Comparison of ENCODE assay signal across 15 cellular contexts in genomic region chr20:11755071-11755881, GRCh38.
DNase-seq lines count a peak whose midpoint lies in the region; ATAC-seq, FAIRE-seq and TF ChIP-seq lines count a peak whose summit lies in the region.
"Had no signal": no experiment of that assay in that cellular context is flagged by ENCODE, and none has a peak within 500 bp of the region (broad histone marks: within the 10 kb centered on the region; RNA-seq: fewer than 3 reads in every experiment).

No MANE protein-coding gene starts in this region.

- DNase-seq in AG10803 (ENCODE audit: low read depth) (peak; percentile 68), LoVo (ENCODE audit: low spot score) (peak; percentile 7), neural crest cell (ENCODE audit: low read depth, low spot score) (no peak), occipital lobe (lab: John Stamatoyannopoulos, UW) (no peak), GM12891 (ENCODE audit: insufficient read length, low spot score) (no peak), SJCRH30 (no peak)
- DNase-seq: activated CD4-positive, alpha-beta memory T cell treated with anti-CD3 and anti-CD28 coated beads, Interleukin-2, amount 10 ng/mL, durations not matched to agents 7 days and 5 days; CD4-positive, CD25-positive, alpha-beta regulatory T cell; effector CD8-positive, alpha-beta T cell; naive thymus-derived CD8-positive, alpha-beta T cell; stimulated activated CD4-positive, alpha-beta T cell treated with anti-CD3 and anti-CD28 coated beads, Interleukin-2, amount 100 ng/mL, for 24 hours; T-cell had no signal

- ATAC-seq in GM19467 (IDR thresholded peaks at IDR 0.05; ENCODE audit: unreplicated experiment) = no peak
- ATAC-seq: naive thymus-derived CD8-positive, alpha-beta T cell; T-cell had no signal

- peak overlapping the region; percentile 45 for H3K27ac Mint-ChIP-seq in neural crest cell (ENCODE audit: unreplicated experiment)
- H3K27ac Mint-ChIP-seq: activated CD4-positive, alpha-beta memory T cell treated with anti-CD3 and anti-CD28 coated beads, Interleukin-2, amount 10 ng/mL, durations not matched to agents 7 days and 5 days; CD4-positive, CD25-positive, alpha-beta regulatory T cell; naive thymus-derived CD8-positive, alpha-beta T cell; stimulated activated naive CD8-positive, alpha-beta T cell treated with anti-CD3 and anti-CD28 coated beads, Interleukin-15, Interleukin-2, amounts not matched to agents 100 ng/mL and 50 ng/mL, for 24 hours; T-cell had no signal

- peak; percentile 29 for TF ChIP-seq CTCF in AG10803 (conservative IDR thresholded peaks at IDR 0.05; ENCODE audit: low read length)
- no peak for TF ChIP-seq CTCF in neural crest cell (conservative IDR thresholded peaks at IDR 0.05)

- FAIRE-seq in endometrium (lab: Jason Lieb, UNC) (peak; percentile 68), GM12891 (lab: Jason Lieb, UNC) (no peak)

- H3K4me1 ChIP-seq in SJCRH30 = no peaks in the 10 kb centered on the region

- no peak overlapping the region for H3K4me3 Mint-ChIP-seq in neural crest cell
- H3K4me3 Mint-ChIP-seq: activated CD4-positive, alpha-beta memory T cell treated with anti-CD3 and anti-CD28 coated beads, Interleukin-2, amount 10 ng/mL, durations not matched to agents 7 days and 5 days; CD4-positive, CD25-positive, alpha-beta regulatory T cell; naive thymus-derived CD8-positive, alpha-beta T cell; stimulated activated naive CD8-positive, alpha-beta T cell treated with anti-CD3 and anti-CD28 coated beads, Interleukin-15, Interleukin-2, amounts not matched to agents 100 ng/mL and 50 ng/mL, for 24 hours; T-cell had no signal

- H3K27me3 ChIP-seq in SJCRH30 = no peaks in the 10 kb centered on the region; the same call in 1 of the 2 replicates

- H3K36me3 ChIP-seq in SJCRH30 = no peaks in the 10 kb centered on the region

- peaks cover 7% of the 10 kb centered on the region for H3K36me3 Mint-ChIP-seq in neural crest cell (ENCODE audit: low read depth)
- H3K36me3 Mint-ChIP-seq: CD4-positive, CD25-positive, alpha-beta regulatory T cell; naive thymus-derived CD8-positive, alpha-beta T cell; T-cell had no signal

- H3K27me3 Mint-ChIP-seq in neural crest cell (ENCODE audit: low read depth) = no peaks in the 10 kb centered on the region
- H3K27me3 Mint-ChIP-seq: activated CD4-positive, alpha-beta memory T cell treated with anti-CD3 and anti-CD28 coated beads, Interleukin-2, amount 10 ng/mL, durations not matched to agents 7 days and 5 days; CD4-positive, CD25-positive, alpha-beta regulatory T cell; stimulated activated naive CD8-positive, alpha-beta T cell treated with anti-CD3 and anti-CD28 coated beads, Interleukin-15, Interleukin-2, amounts not matched to agents 100 ng/mL and 50 ng/mL, for 24 hours; T-cell had no signal

- no peaks in the 10 kb centered on the region for H3K9me3 ChIP-seq in SJCRH30 (replicated peaks)

- H3K4me1 Mint-ChIP-seq in neural crest cell = peaks cover 15% of the 10 kb centered on the region
- H3K4me1 Mint-ChIP-seq: activated CD4-positive, alpha-beta memory T cell treated with anti-CD3 and anti-CD28 coated beads, Interleukin-2, amount 10 ng/mL, durations not matched to agents 7 days and 5 days; CD4-positive, CD25-positive, alpha-beta regulatory T cell; naive thymus-derived CD8-positive, alpha-beta T cell; T-cell had no signal

- TF ChIP-seq POLR2A in GM12891 (IDR thresholded peaks at IDR 0.05; ENCODE audit: low read depth, low read length) = no peak

- H3K9me3 Mint-ChIP-seq in neural crest cell = peaks cover 10% of the 10 kb centered on the region

- no peak overlapping the region for H3K27ac ChIP-seq in SJCRH30

- H3K4me3 ChIP-seq in AG10803 (ENCODE audit: low read length) = no peak overlapping the region
- H3K4me3 ChIP-seq in SJCRH30 = no peak overlapping the region

TF ChIP-seq in GM12891, 5 proteins besides CTCF, POLR2A, EP300 and RAD21:
- TF ChIP-seq PAX5 (IDR thresholded peaks at IDR 0.05; ENCODE audit: insufficient read depth, low read length, severe bottlenecking) (no peak), SPI1 (IDR thresholded peaks at IDR 0.05; ENCODE audit: low read depth, low read length) (no peak), POU2F2 (IDR thresholded peaks at IDR 0.05; ENCODE audit: low read depth, low read length) (no peak), POLR2AphosphoS5 (IDR thresholded peaks at IDR 0.05; ENCODE audit: low read depth, low read length) (no peak), TAF1 (IDR thresholded peaks at IDR 0.05; ENCODE audit: low read depth, low read length) (no peak)

Comparison
In these comparisons a context has a peak if more than half of its experiments do, and no peak if none do; other contexts are left out.
1. DNase-seq: peak in AG10803 (single experiment) and LoVo (single experiment); none in neural crest cell (single experiment), occipital lobe (single experiment), GM12891 (single experiment) and SJCRH30 (0 of 2).